Comparison of ENCODE assay signal across 11 cellular contexts in the genomic region with DNA sequence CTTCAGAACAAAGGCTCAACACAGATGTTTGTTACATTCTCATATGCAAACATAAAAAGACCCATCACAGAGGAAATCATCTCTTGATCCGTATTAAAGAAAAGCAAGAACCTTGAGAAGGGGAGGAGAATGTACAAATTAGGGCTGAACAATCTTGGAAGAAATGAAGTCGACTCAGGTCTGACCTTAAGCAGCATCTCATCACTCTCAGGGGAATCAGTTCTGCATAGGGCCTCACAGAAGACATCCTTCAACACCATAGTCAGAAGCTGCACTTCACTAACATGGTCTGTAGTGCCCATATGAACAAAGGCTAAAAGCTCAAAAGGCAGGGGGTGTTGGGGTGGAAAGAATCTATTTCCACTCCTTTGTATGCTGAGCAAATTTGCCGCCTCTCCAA. TPM values are rescaled to one million over a fixed set of nuclear protein-coding genes. Genes with fewer than 3 reads are reported as not detected.
A peak's percentile ranks its signal among the peaks of the same experiment; 100 is the strongest.
DNase-seq lines count a peak whose midpoint lies in the region; ATAC-seq and TF ChIP-seq lines count a peak whose summit lies in the region.
"Had no signal": no experiment of that assay in that cellular context is flagged by ENCODE, and none has a peak within 500 bp of the region (broad histone marks: within the 10 kb centered on the region; RNA-seq: fewer than 3 reads in every experiment).

No MANE protein-coding gene starts in this region.

- H3K9me3 Mint-ChIP-seq in WTC11 (no peaks in the 10 kb centered on the region), immature natural killer cell (no peaks in the 10 kb centered on the region)

- CTCF ChIA-PET in WTC11 (lab: Charles Lee) (interaction anchor here (0.7 kb wide), 1 partner anchor 318 kb away, joined by 4 read pairs; no protein-coding TSS in a partner anchor), RWPE1 (lab: Yijun Ruan, JAX) (no interaction called here)

- no peak for TF ChIP-seq CTCF in WTC11 (IDR thresholded peaks at IDR 0.05)
- no peak for TF ChIP-seq CTCF in gastrocnemius medialis (IDR thresholded peaks at IDR 0.05 in 4 of 5, conservative IDR thresholded peaks at IDR 0.05 in 1 of 5)
- no peak for TF ChIP-seq CTCF in RWPE1 (conservative IDR thresholded peaks at IDR 0.05; ENCODE audit: low read depth)

- ATAC-seq in WTC11 (no peak), gastrocnemius medialis (no peak)

- TF ChIP-seq POLR2A in gastrocnemius medialis (IDR thresholded peaks at IDR 0.05): no peak

- H3K4me1 ChIP-seq in GM23248 (ENCODE audit: insufficient read depth) (peaks cover 96% of the 10 kb centered on the region), gastrocnemius medialis (peaks cover 51 to 76% of the 10 kb centered on the region in 2 donors)

- H3K79me2 ChIP-seq in GM23248 (ENCODE audit: insufficient read depth): peaks cover 100% of the 10 kb centered on the region

- H3K9me3 ChIP-seq in GM23248 (ENCODE audit: low read depth) (no peaks in the 10 kb centered on the region), gastrocnemius medialis (no peaks in the 10 kb centered on the region)
- H3K9me3 ChIP-seq: BLaER1, tibial nerve had no signal

- H3F3A ChIP-seq in GM23248 (ENCODE audit: insufficient read depth): peaks cover 82% of the 10 kb centered on the region

- peak overlapping the region; percentile 13 for H3K27ac Mint-ChIP-seq in WTC11
- H3K27ac Mint-ChIP-seq in immature natural killer cell: peak overlapping the region; percentile 39 to 86 (median 67)

- H3K27me3 ChIP-seq in GM23248 (replicated peaks; ENCODE audit: insufficient read depth): no peaks in the 10 kb centered on the region
- H3K27me3 ChIP-seq in gastrocnemius medialis: no peaks in the 10 kb centered on the region
- H3K27me3 ChIP-seq: BLaER1, tibial nerve had no signal

- H3K9me2 ChIP-seq in GM23248 (ENCODE audit: insufficient read depth): no peaks in the 10 kb centered on the region

- H3K36me3 ChIP-seq in GM23248 (ENCODE audit: low read depth) (peaks cover 6% of the 10 kb centered on the region; the same call in 1 of the 2 replicates), gastrocnemius medialis (no peaks in the 10 kb centered on the region)
- H3K36me3 ChIP-seq: BLaER1, tibial nerve had no signal

- in situ Hi-C loops in GM23248 (cut with MboI): no loop called here
- in situ Hi-C loops in gastrocnemius medialis (cut with MboI; ENCODE audit: low sequenced_read_pairs in 4 of 4): no loop called here

- H3K4me3 ChIP-seq in GM23248 (no peak overlapping the region), gastrocnemius medialis (no peak overlapping the region)
- H3K4me3 ChIP-seq: BLaER1, tibial nerve had no signal

- POLR2A ChIA-PET in WTC11 (lab: Charles Lee): interaction anchor here (2.0 kb wide), 1 partner anchor 10 kb away, joined by 6 read pairs; a partner anchor contains a TSS
- POLR2A ChIA-PET in RWPE1 (lab: Yijun Ruan, JAX; ENCODE audit: low non-redundant PET): no interaction called here

- no peak overlapping the region for H3K4me3 Mint-ChIP-seq in WTC11
- peak overlapping the region; percentile 19 to 87 (median 71) for H3K4me3 Mint-ChIP-seq in immature natural killer cell

- peaks cover 53% of the 10 kb centered on the region for H4K20me1 ChIP-seq in GM23248 (ENCODE audit: insufficient read depth)
- H4K20me1 ChIP-seq: BLaER1 had no signal

- intact Hi-C loops in gastrocnemius medialis (cut with DNase I; ENCODE audit: low total_unique reads): no loop called here

- H2AFZ ChIP-seq in GM23248: no peak overlapping the region

- H3K27me3 Mint-ChIP-seq in WTC11 (ENCODE audit: low read depth) (no peaks in the 10 kb centered on the region), immature natural killer cell (ENCODE audit: low read depth in 3 of 3) (peaks cover 0 to 1% (median 0%) of the 10 kb centered on the region in 3 donors)

- DNase-seq in GM23248 (no peak), WTC11 (ENCODE audit: low spot score) (no peak), immature natural killer cell (no peak), gastrocnemius medialis (no peak), RWPE1 (ENCODE audit: low spot score) (no peak), OCI-M1 (lab: John Stamatoyannopoulos, UW) (no peak), NCI-H226 (no peak)
- DNase-seq: aorta; stimulated activated CD4-positive, alpha-beta T cell treated with anti-CD3 and anti-CD28 coated beads, Interleukin-4, amount 100 ng/mL, for 4 hours had no signal

- H3K4me2 ChIP-seq in GM23248 (ENCODE audit: unreplicated experiment): no peak overlapping the region
- H3K4me2 ChIP-seq: BLaER1 had no signal

- peaks cover 85% of the 10 kb centered on the region for H3K4me1 Mint-ChIP-seq in WTC11
- peaks cover 63 to 75% of the 10 kb centered on the region in 2 donors for H3K4me1 Mint-ChIP-seq in immature natural killer cell

- H3K27ac ChIP-seq in GM23248 (peak overlapping the region; percentile 16), gastrocnemius medialis (peak overlapping the region in 3 of 4 donors; percentile 7 to 80 (median 65)), RWPE1 (no peak overlapping the region)
- H3K27ac ChIP-seq: BLaER1 had no signal

- no peak overlapping the region for H3K9ac ChIP-seq in GM23248
- H3K9ac ChIP-seq: BLaER1 had no signal

- H3K36me3 Mint-ChIP-seq in WTC11 (no peaks in the 10 kb centered on the region), immature natural killer cell (no peaks in the 10 kb centered on the region)

- 93 to 96% methylated on average over 3 of the region's 3 CpGs for WGBS in GM23248 (ENCODE audit: low coverage in 1 of 2, low lambda C conversion rate in 2 of 2, missing lambda C conversion rate in 2 of 2), 2 experiments

TF ChIP-seq in WTC11, 78 proteins besides CTCF, POLR2A, EP300 and RAD21 (continues in another document):
- TF ChIP-seq, protein P1, sequence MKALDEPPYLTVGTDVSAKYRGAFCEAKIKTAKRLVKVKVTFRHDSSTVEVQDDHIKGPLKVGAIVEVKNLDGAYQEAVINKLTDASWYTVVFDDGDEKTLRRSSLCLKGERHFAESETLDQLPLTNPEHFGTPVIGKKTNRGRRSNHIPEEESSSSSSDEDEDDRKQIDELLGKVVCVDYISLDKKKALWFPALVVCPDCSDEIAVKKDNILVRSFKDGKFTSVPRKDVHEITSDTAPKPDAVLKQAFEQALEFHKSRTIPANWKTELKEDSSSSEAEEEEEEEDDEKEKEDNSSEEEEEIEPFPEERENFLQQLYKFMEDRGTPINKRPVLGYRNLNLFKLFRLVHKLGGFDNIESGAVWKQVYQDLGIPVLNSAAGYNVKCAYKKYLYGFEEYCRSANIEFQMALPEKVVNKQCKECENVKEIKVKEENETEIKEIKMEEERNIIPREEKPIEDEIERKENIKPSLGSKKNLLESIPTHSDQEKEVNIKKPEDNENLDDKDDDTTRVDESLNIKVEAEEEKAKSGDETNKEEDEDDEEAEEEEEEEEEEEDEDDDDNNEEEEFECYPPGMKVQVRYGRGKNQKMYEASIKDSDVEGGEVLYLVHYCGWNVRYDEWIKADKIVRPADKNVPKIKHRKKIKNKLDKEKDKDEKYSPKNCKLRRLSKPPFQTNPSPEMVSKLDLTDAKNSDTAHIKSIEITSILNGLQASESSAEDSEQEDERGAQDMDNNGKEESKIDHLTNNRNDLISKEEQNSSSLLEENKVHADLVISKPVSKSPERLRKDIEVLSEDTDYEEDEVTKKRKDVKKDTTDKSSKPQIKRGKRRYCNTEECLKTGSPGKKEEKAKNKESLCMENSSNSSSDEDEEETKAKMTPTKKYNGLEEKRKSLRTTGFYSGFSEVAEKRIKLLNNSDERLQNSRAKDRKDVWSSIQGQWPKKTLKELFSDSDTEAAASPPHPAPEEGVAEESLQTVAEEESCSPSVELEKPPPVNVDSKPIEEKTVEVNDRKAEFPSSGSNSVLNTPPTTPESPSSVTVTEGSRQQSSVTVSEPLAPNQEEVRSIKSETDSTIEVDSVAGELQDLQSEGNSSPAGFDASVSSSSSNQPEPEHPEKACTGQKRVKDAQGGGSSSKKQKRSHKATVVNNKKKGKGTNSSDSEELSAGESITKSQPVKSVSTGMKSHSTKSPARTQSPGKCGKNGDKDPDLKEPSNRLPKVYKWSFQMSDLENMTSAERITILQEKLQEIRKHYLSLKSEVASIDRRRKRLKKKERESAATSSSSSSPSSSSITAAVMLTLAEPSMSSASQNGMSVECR (CRISPR knock-in tag; IDR thresholded peaks at IDR 0.05; ENCODE audit: borderline replicate concordance): no peak
- TF ChIP-seq FOXK1 (CRISPR knock-in tag; IDR thresholded peaks at IDR 0.05): no peak
- TF ChIP-seq ZNF263 (CRISPR knock-in tag; IDR thresholded peaks at IDR 0.05; ENCODE audit: low read depth): no peak
- TF ChIP-seq, protein P2, sequence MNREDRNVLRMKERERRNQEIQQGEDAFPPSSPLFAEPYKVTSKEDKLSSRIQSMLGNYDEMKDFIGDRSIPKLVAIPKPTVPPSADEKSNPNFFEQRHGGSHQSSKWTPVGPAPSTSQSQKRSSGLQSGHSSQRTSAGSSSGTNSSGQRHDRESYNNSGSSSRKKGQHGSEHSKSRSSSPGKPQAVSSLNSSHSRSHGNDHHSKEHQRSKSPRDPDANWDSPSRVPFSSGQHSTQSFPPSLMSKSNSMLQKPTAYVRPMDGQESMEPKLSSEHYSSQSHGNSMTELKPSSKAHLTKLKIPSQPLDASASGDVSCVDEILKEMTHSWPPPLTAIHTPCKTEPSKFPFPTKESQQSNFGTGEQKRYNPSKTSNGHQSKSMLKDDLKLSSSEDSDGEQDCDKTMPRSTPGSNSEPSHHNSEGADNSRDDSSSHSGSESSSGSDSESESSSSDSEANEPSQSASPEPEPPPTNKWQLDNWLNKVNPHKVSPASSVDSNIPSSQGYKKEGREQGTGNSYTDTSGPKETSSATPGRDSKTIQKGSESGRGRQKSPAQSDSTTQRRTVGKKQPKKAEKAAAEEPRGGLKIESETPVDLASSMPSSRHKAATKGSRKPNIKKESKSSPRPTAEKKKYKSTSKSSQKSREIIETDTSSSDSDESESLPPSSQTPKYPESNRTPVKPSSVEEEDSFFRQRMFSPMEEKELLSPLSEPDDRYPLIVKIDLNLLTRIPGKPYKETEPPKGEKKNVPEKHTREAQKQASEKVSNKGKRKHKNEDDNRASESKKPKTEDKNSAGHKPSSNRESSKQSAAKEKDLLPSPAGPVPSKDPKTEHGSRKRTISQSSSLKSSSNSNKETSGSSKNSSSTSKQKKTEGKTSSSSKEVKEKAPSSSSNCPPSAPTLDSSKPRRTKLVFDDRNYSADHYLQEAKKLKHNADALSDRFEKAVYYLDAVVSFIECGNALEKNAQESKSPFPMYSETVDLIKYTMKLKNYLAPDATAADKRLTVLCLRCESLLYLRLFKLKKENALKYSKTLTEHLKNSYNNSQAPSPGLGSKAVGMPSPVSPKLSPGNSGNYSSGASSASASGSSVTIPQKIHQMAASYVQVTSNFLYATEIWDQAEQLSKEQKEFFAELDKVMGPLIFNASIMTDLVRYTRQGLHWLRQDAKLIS (CRISPR knock-in tag; IDR thresholded peaks at IDR 0.05; ENCODE audit: borderline replicate concordance): no peak
- TF ChIP-seq TCF7 (CRISPR knock-in tag; IDR thresholded peaks at IDR 0.05; ENCODE audit: low read depth): no peak
- TF ChIP-seq PRRX2 (CRISPR knock-in tag; IDR thresholded peaks at IDR 0.05): no peak
- no peak for TF ChIP-seq SMAD3 (CRISPR knock-in tag; IDR thresholded peaks at IDR 0.05; ENCODE audit: borderline replicate concordance)

RNA-seq across cellular contexts. Expression of a gene that starts 10.2 kb away (rescaled TPM):
- total RNA-seq in GM23248 (2014; rRNA removed; shearing (Covaris generic)): 22.5 and 43.0 TPM in 2 replicates
- 35.8 and 39.4 TPM in 2 replicates for polyA plus RNA-seq in GM23248 (2016; fragmentation: Nextera tagmentation; extraction: Ambion mirVana)
- 11.9 to 25.4 TPM (median 16.3 TPM) in 3 replicates for total RNA-seq in WTC11 (2021)
- polyA plus RNA-seq in immature natural killer cell: 10 to 100 TPM in 1 of 3 donors, 1 to 10 TPM in 2; 3.5 to 10.2 (median 6.7) TPM
- total RNA-seq in gastrocnemius medialis: 10 to 100 TPM in 1 of 4 donors, 1 to 10 TPM in 3; 6.8 to 12.0 (median 7.6) TPM
